ENCODE assay signal across 12 cellular contexts in the genomic region with DNA sequence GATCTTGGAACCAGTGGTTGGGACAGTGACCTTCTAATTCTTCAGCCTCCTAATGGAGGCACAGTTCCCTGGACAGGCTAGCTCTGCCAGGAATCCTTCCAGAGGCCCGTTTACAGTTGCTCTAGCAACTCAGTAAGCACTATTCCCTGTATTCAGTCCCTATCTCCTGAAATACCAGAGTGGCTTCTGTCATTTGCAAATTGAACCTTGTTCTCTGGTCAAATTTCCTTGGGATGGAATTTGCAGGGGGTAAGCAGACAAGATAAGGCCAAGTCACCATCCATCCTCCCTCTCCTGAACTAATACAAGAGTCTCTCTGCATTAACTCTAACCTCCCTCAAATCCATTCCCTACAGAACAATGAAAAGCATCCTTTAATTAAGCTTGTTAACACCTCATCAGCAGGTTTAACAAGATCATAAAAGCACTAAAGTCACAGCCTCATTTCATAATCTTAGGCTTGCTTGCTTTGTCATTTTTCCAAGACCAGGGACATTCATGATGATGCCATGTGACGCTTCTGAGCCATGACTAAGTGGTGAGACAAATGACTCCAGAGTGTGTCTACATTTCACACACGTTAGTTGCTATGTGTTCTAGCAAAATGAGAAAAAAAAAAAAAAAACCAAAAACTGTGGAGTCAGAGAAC. TPM values are rescaled to one million over a fixed set of nuclear protein-coding genes. Genes with fewer than 3 reads are reported as not detected.
DNase-seq lines count a peak whose midpoint lies in the region; ATAC-seq, FAIRE-seq and TF ChIP-seq lines count a peak whose summit lies in the region.
"Had no signal": no experiment of that assay in that cellular context is flagged by ENCODE, and none has a peak within 500 bp of the region (broad histone marks: within the 10 kb centered on the region; RNA-seq: fewer than 3 reads in every experiment).

No MANE protein-coding gene starts in this region.

- FAIRE-seq in urothelium cell line (lab: Jason Lieb, UNC) = no peak

- no peak overlapping the region for H3K4me3 Mint-ChIP-seq in neural progenitor cell
- no peak overlapping the region for H3K4me3 Mint-ChIP-seq in progenitor cell of endocrine pancreas (ENCODE audit: low read depth)
- H3K4me3 Mint-ChIP-seq: neural crest cell had no signal

- TF ChIP-seq CTCF in choroid plexus epithelial cell (conservative IDR thresholded peaks at IDR 0.05; ENCODE audit: low read depth, low read length) (no peak), osteoblast (IDR thresholded peaks at IDR 0.05; ENCODE audit: extremely low read depth, low read depth, low read length) (no peak), neural progenitor cell (IDR thresholded peaks at IDR 0.05) (no peak), progenitor cell of endocrine pancreas (IDR thresholded peaks at IDR 0.05; ENCODE audit: unreplicated experiment) (no peak)

- H3K9me3 Mint-ChIP-seq in neural progenitor cell (no peaks in the 10 kb centered on the region), progenitor cell of endocrine pancreas (ENCODE audit: low read depth) (no peaks in the 10 kb centered on the region)
- H3K9me3 Mint-ChIP-seq: neural crest cell had no signal

- H4K20me1 ChIP-seq in osteoblast (ENCODE audit: insufficient read depth, low read length) (no peaks in the 10 kb centered on the region), neural progenitor cell (ENCODE audit: low read depth) (no peaks in the 10 kb centered on the region)

- H3K4me2 ChIP-seq in osteoblast (ENCODE audit: insufficient read depth, low read length) (no peak overlapping the region), neural progenitor cell (no peak overlapping the region)

- peaks cover 15% of the 10 kb centered on the region for H3F3A ChIP-seq in neural progenitor cell (ENCODE audit: low read depth)

- peaks cover 17% of the 10 kb centered on the region for H3K79me2 ChIP-seq in osteoblast (ENCODE audit: insufficient read depth, low read length)
- H3K79me2 ChIP-seq in neural progenitor cell (ENCODE audit: low read depth) = no peaks in the 10 kb centered on the region

- H3K27ac ChIP-seq in osteoblast (ENCODE audit: low read depth, low read length) (peak overlapping the region; percentile 25), neural progenitor cell (no peak overlapping the region)
- H3K27ac ChIP-seq: uterus had no signal

- H3K36me3 ChIP-seq in osteoblast (ENCODE audit: insufficient read depth, low read length) (no peaks in the 10 kb centered on the region), neural progenitor cell (no peaks in the 10 kb centered on the region)
- H3K36me3 ChIP-seq: uterus had no signal

- H3K4me3 ChIP-seq in choroid plexus epithelial cell (ENCODE audit: low read depth, low read length) = no peak overlapping the region
- no peak overlapping the region for H3K4me3 ChIP-seq in osteoblast (ENCODE audit: insufficient read depth, low read length)
- no peak overlapping the region for H3K4me3 ChIP-seq in neural progenitor cell
- H3K4me3 ChIP-seq: uterus had no signal

- no peak overlapping the region for H3K27ac Mint-ChIP-seq in neural progenitor cell
- no peak overlapping the region for H3K27ac Mint-ChIP-seq in progenitor cell of endocrine pancreas

- H3K4me1 ChIP-seq in osteoblast (ENCODE audit: insufficient read depth, low read length) (peaks cover 24% of the 10 kb centered on the region), neural progenitor cell (peaks cover 36% of the 10 kb centered on the region)
- H3K4me1 ChIP-seq: uterus had no signal

- H3K4me1 Mint-ChIP-seq in neural progenitor cell (peaks cover 93% of the 10 kb centered on the region), progenitor cell of endocrine pancreas (ENCODE audit: low read depth) (peaks cover 16% of the 10 kb centered on the region)

- no peaks in the 10 kb centered on the region for H3K36me3 Mint-ChIP-seq in neural progenitor cell
- H3K36me3 Mint-ChIP-seq in progenitor cell of endocrine pancreas (ENCODE audit: insufficient read depth) = no peaks in the 10 kb centered on the region

- H3K27me3 Mint-ChIP-seq in neural progenitor cell (ENCODE audit: insufficient read depth, low read depth) (peaks cover 4% of the 10 kb centered on the region), progenitor cell of endocrine pancreas (peaks cover 16% of the 10 kb centered on the region)

- no peak for ATAC-seq in HG02852 (IDR thresholded peaks at IDR 0.05; ENCODE audit: unreplicated experiment)

- H3K9me3 ChIP-seq in osteoblast (ENCODE audit: low read depth, low read length) (no peaks in the 10 kb centered on the region), neural progenitor cell (ENCODE audit: low read depth) (no peaks in the 10 kb centered on the region)
- H3K9me3 ChIP-seq: uterus had no signal

- no peaks in the 10 kb centered on the region for H3K27me3 ChIP-seq in osteoblast (ENCODE audit: insufficient read depth, low read length)
- H3K27me3 ChIP-seq in neural progenitor cell = no peaks in the 10 kb centered on the region
- H3K27me3 ChIP-seq: uterus had no signal

- H3K9ac ChIP-seq in neural progenitor cell = no peak overlapping the region

- peak; percentile 85 for DNase-seq in Daoy (ENCODE audit: low read depth)
- DNase-seq in LoVo (ENCODE audit: low spot score) = peak; percentile 32
- peak; percentile 51 for DNase-seq in choroid plexus epithelial cell (ENCODE audit: low read depth)
- DNase-seq in osteoblast (ENCODE audit: insufficient read length, low spot score, missing footprints) = peak; percentile 87
- no peak for DNase-seq in neural progenitor cell (ENCODE audit: low spot score)
- DNase-seq in progenitor cell of endocrine pancreas (ENCODE audit: low spot score, unreplicated experiment) = no peak
- DNase-seq in urothelium cell line (ENCODE audit: low spot score) = no peak
- DNase-seq: activated CD8-positive, alpha-beta memory T cell treated with anti-CD3 and anti-CD28 coated beads, Interleukin-2, amount 50 U/mL, for 4 hours; cerebellar nuclear complex; uterus had no signal

- no peak overlapping the region for H2AFZ ChIP-seq in osteoblast (ENCODE audit: low read length)
- H2AFZ ChIP-seq in neural progenitor cell (replicated peaks) = no peak overlapping the region

RNA-seq across cellular contexts. Expression of a gene that starts 37.1 kb away (rescaled TPM):
- total RNA-seq in Daoy (2014; rRNA removed; shearing (Covaris generic)) = 1.5 and 2.7 TPM in 2 replicates
- total RNA-seq in osteoblast (16.2 and 18.1 TPM in 2 replicates), neural progenitor cell (ENCODE audit: low replicate concordance) (0.99 and 3.3 TPM in 2 replicates), progenitor cell of endocrine pancreas (17.1 and 19.4 TPM in 2 replicates)

Comparison
In these comparisons a context has a peak if more than half of its experiments do, and no peak if none do; other contexts are left out.
1. DNase-seq: peak in Daoy (single experiment), LoVo (single experiment), choroid plexus epithelial cell (single experiment) and osteoblast (single experiment); none in neural progenitor cell (single experiment), progenitor cell of endocrine pancreas (single experiment) and urothelium cell line (single experiment).